In genomic region chr6:114342826-114343781, GRCh38 we compare ENCODE assay signal across 8 cellular contexts. TPM values are rescaled to one million over a fixed set of nuclear protein-coding genes. Genes with fewer than 3 reads are reported as not detected.
A peak's percentile ranks its signal among the peaks of the same experiment; 100 is the strongest.
DNase-seq lines count a peak whose midpoint lies in the region; ATAC-seq and TF ChIP-seq lines count a peak whose summit lies in the region.

TSS of gene HS3ST5 (minus strand) at chr6:114343023. CDS start at chr6:114062845, 280,178 bp downstream.

- no peaks in the 10 kb centered on the region for H3K36me3 Mint-ChIP-seq in stimulated activated effector memory CD8-positive, alpha-beta T cell treated with anti-CD3 and anti-CD28 coated beads, Interleukin-12 subunit alpha, Interleukin-12 subunit beta, amount 100 ng/mL, for 72 hours

- CTCF ChIA-PET in BJ (lab: Yijun Ruan, JAX): interaction anchor here (0.8 to 1.1 kb wide), 2 partner anchors 9 to 349 kb away, joined by 3 read pairs; no protein-coding TSS in a partner anchor

- H3K4me3 ChIP-seq in BJ (ENCODE audit: low read depth, low read length) (peak within 1 kb of the TSS; percentile 35), kidney epithelial cell (ENCODE audit: low read depth, low read length) (peak within 1 kb of the TSS; percentile 57)

- H3K4me1 Mint-ChIP-seq in stimulated activated effector memory CD8-positive, alpha-beta T cell treated with anti-CD3 and anti-CD28 coated beads, Interleukin-12 subunit alpha, Interleukin-12 subunit beta, amount 100 ng/mL, for 72 hours: no peaks in the 10 kb centered on the region

- ATAC-seq in GM21423 (IDR thresholded peaks at IDR 0.05; ENCODE audit: unreplicated experiment): peak; percentile 42
- ATAC-seq in stimulated activated effector memory CD8-positive, alpha-beta T cell treated with anti-CD3 and anti-CD28 coated beads, Interleukin-12 subunit alpha, Interleukin-12 subunit beta, amount 100 ng/mL, for 72 hours: peak; percentile 16
- no peak for ATAC-seq in GM18505 (IDR thresholded peaks at IDR 0.05; ENCODE audit: unreplicated experiment)

- H3K36me3 ChIP-seq in BJ (ENCODE audit: control insufficient read depth, insufficient read depth, low read length): no peaks in the 10 kb centered on the region
- no peaks in the 10 kb centered on the region for H3K36me3 ChIP-seq in kidney epithelial cell (ENCODE audit: control insufficient read depth, insufficient read depth, low read length)

- POLR2A ChIA-PET in BJ (lab: Charles Lee): no interaction called here

- no peaks in the 10 kb centered on the region for H3K9me3 Mint-ChIP-seq in stimulated activated effector memory CD8-positive, alpha-beta T cell treated with anti-CD3 and anti-CD28 coated beads, Interleukin-12 subunit alpha, Interleukin-12 subunit beta, amount 100 ng/mL, for 72 hours

- TF ChIP-seq CTCF in BJ (IDR thresholded peaks at IDR 0.05; ENCODE audit: insufficient read depth, low read depth, low read length) (peak; percentile 21; the same call in 1 of the 2 replicates), kidney epithelial cell (IDR thresholded peaks at IDR 0.05; ENCODE audit: insufficient read depth, low read length, poor library complexity, severe bottlenecking) (peak; percentile 64)

- H3K27ac Mint-ChIP-seq in stimulated activated effector memory CD8-positive, alpha-beta T cell treated with anti-CD3 and anti-CD28 coated beads, Interleukin-12 subunit alpha, Interleukin-12 subunit beta, amount 100 ng/mL, for 72 hours: no peak within 1 kb of the TSS

- no peak within 1 kb of the TSS for H3K4me3 Mint-ChIP-seq in stimulated activated effector memory CD8-positive, alpha-beta T cell treated with anti-CD3 and anti-CD28 coated beads, Interleukin-12 subunit alpha, Interleukin-12 subunit beta, amount 100 ng/mL, for 72 hours

- DNase-seq in BJ (ENCODE audit: low read depth): no peak
- DNase-seq in NCI-H82 (lab: John Stamatoyannopoulos, UW): peak; percentile 79
- peak in 57 of 61 donors; percentile 16 to 90 (median 72) for DNase-seq in caudate nucleus (lab: John Stamatoyannopoulos, UW)
- no peak for DNase-seq in kidney epithelial cell (ENCODE audit: low read depth)
- no peak for DNase-seq in stimulated activated effector memory CD8-positive, alpha-beta T cell treated with anti-CD3 and anti-CD28 coated beads, Interleukin-12 subunit alpha, Interleukin-12 subunit beta, amount 100 ng/mL, for 72 hours (ENCODE audit: low spot score in 2 of 2)
- no peak for DNase-seq in effector CD4-positive, alpha-beta T cell

- TF ChIP-seq POLR2A in GM18505 (IDR thresholded peaks at IDR 0.05; ENCODE audit: borderline replicate concordance, extremely low read depth, insufficient read depth, insufficient read length): no peak

- H3K27ac ChIP-seq in caudate nucleus (ENCODE audit: low read depth, low read length): peak within 1 kb of the TSS; percentile 89

- peaks cover 19% of the 10 kb centered on the region for H3K27me3 ChIP-seq in BJ (ENCODE audit: control insufficient read depth, insufficient read depth, low read length)
- H3K27me3 ChIP-seq in kidney epithelial cell (ENCODE audit: control insufficient read depth, insufficient read depth, low read length): peaks cover 9% of the 10 kb centered on the region

RNA-seq across cellular contexts. Expression of gene HS3ST5, which starts in this region (rescaled TPM):
- polyA plus RNA-seq in BJ (2011; rRNA removed): not detected in 2 replicates
- not detected in 2 replicates for polyA minus RNA-seq in BJ (2011; rRNA and poly(A)+ RNA removed)
- total RNA-seq in kidney epithelial cell: 0.14 and 0.25 TPM in 2 replicates

Comparison
In these comparisons a context has a peak if more than half of its experiments do, and no peak if none do; other contexts are left out.
1. DNase-seq: peak in NCI-H82 (single experiment) and caudate nucleus (57 of 61); none in BJ (single experiment), kidney epithelial cell (single experiment), stimulated activated effector memory CD8-positive, alpha-beta T cell treated with anti-CD3 and anti-CD28 coated beads, Interleukin-12 subunit alpha, Interleukin-12 subunit beta, amount 100 ng/mL, for 72 hours (0 of 2) and effector CD4-positive, alpha-beta T cell (single experiment).